8 cellular contexts compared by ENCODE assay signal in genomic region chr9:137087409-137087925, GRCh38. TPM values are rescaled to one million over a fixed set of nuclear protein-coding genes. Genes with fewer than 3 reads are reported as not detected.
DNase-seq lines count a peak whose midpoint lies in the region; ATAC-seq and TF ChIP-seq lines count a peak whose summit lies in the region.

No MANE protein-coding gene starts in this region.

- H4K8ac ChIP-seq in mesenchymal stem cell (ENCODE audit: low read length) = peak overlapping the region; percentile 19

- peaks cover 18% of the 10 kb centered on the region for H3K36me3 Mint-ChIP-seq in brain

- peak overlapping the region; percentile 87 for H2AFZ ChIP-seq in mesenchymal stem cell (ENCODE audit: low read depth, low read length)

- H3K9me3 Mint-ChIP-seq in brain = no peaks in the 10 kb centered on the region

- peak overlapping the region; percentile 60 to 76 for H3K4ac ChIP-seq in mesenchymal stem cell (ENCODE audit: low read depth in 1 of 2, low read length in 2 of 2)

- H2BK15ac ChIP-seq in mesenchymal stem cell (ENCODE audit: low read depth, poor library complexity, severe bottlenecking) = peak overlapping the region; percentile 44

- no peaks in the 10 kb centered on the region for H3K9me3 ChIP-seq in HUES64 (ENCODE audit: insufficient read depth, low read depth, low read length)
- H3K9me3 ChIP-seq in mesenchymal stem cell (ENCODE audit: control insufficient read depth, low read length) = no peaks in the 10 kb centered on the region

- no peak overlapping the region for H2AK5ac ChIP-seq in mesenchymal stem cell (ENCODE audit: low read length, severe bottlenecking)

- peak overlapping the region in 1 of 2 experiments; percentile 86 for H3K23ac ChIP-seq in mesenchymal stem cell (ENCODE audit: low read length in 2 of 2)

- no peak for TF ChIP-seq CTCF in brain (conservative IDR thresholded peaks at IDR 0.05)

- peak overlapping the region; percentile 89 for H3K4me2 ChIP-seq in mesenchymal stem cell (ENCODE audit: low read length, poor library complexity, severe bottlenecking)

- H2BK5ac ChIP-seq in mesenchymal stem cell (ENCODE audit: low read depth, low read length, poor library complexity, severe bottlenecking) = no peak overlapping the region

- H2BK12ac ChIP-seq in mesenchymal stem cell (ENCODE audit: low read length in 2 of 2) = no peak overlapping the region

- H2BK120ac ChIP-seq in mesenchymal stem cell (ENCODE audit: low read depth, low read length) = no peak overlapping the region

- no peak for ATAC-seq in HG02852 (IDR thresholded peaks at IDR 0.05; ENCODE audit: unreplicated experiment)
- ATAC-seq in HG03039 (IDR thresholded peaks at IDR 0.05; ENCODE audit: unreplicated experiment) = no peak

- H3K18ac ChIP-seq in mesenchymal stem cell (ENCODE audit: low read depth in 1 of 2, low read length in 2 of 2) = peak overlapping the region; percentile 80 to 97

- peaks cover 25% of the 10 kb centered on the region for H3K27me3 Mint-ChIP-seq in brain

- peak overlapping the region; percentile 66 for H4K91ac ChIP-seq in mesenchymal stem cell (ENCODE audit: low read length)

- H3K9ac ChIP-seq in HUES64 (ENCODE audit: low read depth, low read length) (peak overlapping the region; percentile 58), mesenchymal stem cell (ENCODE audit: low read length) (peak overlapping the region; percentile 91)

- H3K14ac ChIP-seq in mesenchymal stem cell (ENCODE audit: low read length in 2 of 2) = peak overlapping the region in 1 of 2 experiments; percentile 89

- peaks cover 5% of the 10 kb centered on the region for H3K27me3 ChIP-seq in HUES64 (ENCODE audit: insufficient read depth, low read length)
- H3K27me3 ChIP-seq in mesenchymal stem cell (ENCODE audit: control insufficient read depth in 1 of 2, insufficient read depth in 1 of 2, low read length in 2 of 2) = no peaks in the 10 kb centered on the region

- peaks cover 41% of the 10 kb centered on the region for H3K79me1 ChIP-seq in mesenchymal stem cell (replicated peaks; ENCODE audit: low read length, poor library complexity, severe bottlenecking)

- DNase-seq in ELR (ENCODE audit: low read depth) (peak; percentile 36), mesenchymal stem cell (peak; percentile 17), NK-92 (lab: John Stamatoyannopoulos, UW; ENCODE audit: unreplicated experiment) (no peak)
- no peak for DNase-seq in stimulated activated CD4-positive, alpha-beta T cell treated with anti-CD3 and anti-CD28 coated beads, Interleukin-2, amount 100 ng/mL, for 24 hours

- 7% methylated on average over 22 of the region's 22 CpGs for WGBS in HUES64
- 16% methylated on average over 22 of the region's 22 CpGs for WGBS in mesenchymal stem cell

- peaks cover 41% of the 10 kb centered on the region for H3K4me1 Mint-ChIP-seq in brain

- peak overlapping the region; percentile 62 to 96 (median 90) for H3K27ac Mint-ChIP-seq in brain

- H3K36me3 ChIP-seq in HUES64 (ENCODE audit: insufficient read depth, low read length) (peaks cover 22% of the 10 kb centered on the region), mesenchymal stem cell (ENCODE audit: control insufficient read depth in 1 of 2, insufficient read depth in 2 of 2, low read depth in 1 of 2, low read length in 2 of 2) (peaks cover 28 to 41% of the 10 kb centered on the region in 2 experiments)

- peak overlapping the region; percentile 59; the same call in 1 of the 2 replicates for H3K27ac ChIP-seq in HUES64 (ENCODE audit: low read depth, low read length)
- no peak overlapping the region for H3K27ac ChIP-seq in mesenchymal stem cell (ENCODE audit: low read length, poor library complexity, severe bottlenecking)

- peak overlapping the region; percentile 68 for H3K4me3 ChIP-seq in HUES64 (ENCODE audit: low read length)
- H3K4me3 ChIP-seq in mesenchymal stem cell (ENCODE audit: insufficient read depth in 1 of 2, low read depth in 1 of 2, low read length in 2 of 2) = peak overlapping the region; percentile 90

- H3K4me1 ChIP-seq in HUES64 (ENCODE audit: insufficient read depth, low read length) = peaks cover 13% of the 10 kb centered on the region
- peaks cover 37% of the 10 kb centered on the region for H3K4me1 ChIP-seq in mesenchymal stem cell (ENCODE audit: control insufficient read depth, insufficient read depth, low read depth, low read length)

- H3K4me3 Mint-ChIP-seq in brain = peak overlapping the region; percentile 89 to 93 (median 92)

RNA-seq across cellular contexts. Expression of gene MAN1B1, which starts 0.7 kb away (rescaled TPM):
- 21.0 TPM for polyA plus RNA-seq in HUES64 (2013, experiment 1 of 2)
- polyA plus RNA-seq in HUES64 (2013, experiment 2 of 2) = 24.5 TPM
- 65.1 TPM for polyA plus RNA-seq in brain (ENCODE audit: insufficient read depth, low read depth, low replicate concordance)
- 67.1 TPM for polyA plus RNA-seq in mesenchymal stem cell (2013, experiment 1 of 2)
- polyA plus RNA-seq in mesenchymal stem cell (2013, experiment 2 of 2) = 66.3 TPM

RNA-seq across cellular contexts. Expression of gene UAP1L1, which starts 10.2 kb away (rescaled TPM):
- 1.6 TPM for polyA plus RNA-seq in HUES64 (2013, experiment 1 of 2)
- 2.9 TPM for polyA plus RNA-seq in HUES64 (2013, experiment 2 of 2)
- polyA plus RNA-seq in brain (ENCODE audit: insufficient read depth, low read depth, low replicate concordance) = 24.1 TPM
- 27.8 TPM for polyA plus RNA-seq in mesenchymal stem cell (2013, experiment 1 of 2)
- polyA plus RNA-seq in mesenchymal stem cell (2013, experiment 2 of 2) = 27.0 TPM

RNA-seq across cellular contexts. Expression of gene SAPCD2, which starts 17.1 kb away (rescaled TPM):
- 14.1 TPM for polyA plus RNA-seq in HUES64 (2013, experiment 1 of 2)
- polyA plus RNA-seq in HUES64 (2013, experiment 2 of 2) = 18.4 TPM
- 65.8 TPM for polyA plus RNA-seq in brain (ENCODE audit: insufficient read depth, low read depth, low replicate concordance)
- polyA plus RNA-seq in mesenchymal stem cell (2013, experiment 1 of 2) = 1.3 TPM
- polyA plus RNA-seq in mesenchymal stem cell (2013, experiment 2 of 2) = 1.2 TPM

RNA-seq across cellular contexts. Expression of gene DPP7, which starts 27.1 kb away (rescaled TPM):
- 7.2 TPM for polyA plus RNA-seq in HUES64 (2013, experiment 1 of 2)
- polyA plus RNA-seq in HUES64 (2013, experiment 2 of 2) = 10.7 TPM
- polyA plus RNA-seq in brain (ENCODE audit: insufficient read depth, low read depth, low replicate concordance) = 107 TPM
- 101 TPM for polyA plus RNA-seq in mesenchymal stem cell (2013, experiment 1 of 2)
- polyA plus RNA-seq in mesenchymal stem cell (2013, experiment 2 of 2) = 96.2 TPM

RNA-seq across cellular contexts. Expression of gene ENTPD2, which starts 33.6 kb away (rescaled TPM):
- 0.30 TPM for polyA plus RNA-seq in HUES64 (2013, experiment 1 of 2)
- polyA plus RNA-seq in HUES64 (2013, experiment 2 of 2) = 0.70 TPM
- polyA plus RNA-seq in brain (ENCODE audit: insufficient read depth, low read depth, low replicate concordance) = 66.8 TPM
- not detected for polyA plus RNA-seq in mesenchymal stem cell (2013, experiment 1 of 2)
- not detected for polyA plus RNA-seq in mesenchymal stem cell (2013, experiment 2 of 2)

Comparison
In these comparisons a context has a peak if more than half of its experiments do, and no peak if none do; other contexts are left out.
1. DNase-seq: peak in ELR (single experiment) and mesenchymal stem cell (single experiment); none in NK-92 (single experiment) and stimulated activated CD4-positive, alpha-beta T cell treated with anti-CD3 and anti-CD28 coated beads, Interleukin-2, amount 100 ng/mL, for 24 hours (0 of 2).